Comparison of ENCODE assay signal across 14 cellular contexts in genomic region chr9:131836607-131837315, GRCh38.
A peak's percentile ranks its signal among the peaks of the same experiment; 100 is the strongest.
DNase-seq lines count a peak whose midpoint lies in the region; ATAC-seq, FAIRE-seq and TF ChIP-seq lines count a peak whose summit lies in the region.
"Had no signal": no experiment of that assay in that cellular context is flagged by ENCODE, and none has a peak within 500 bp of the region (broad histone marks: within the 10 kb centered on the region; RNA-seq: fewer than 3 reads in every experiment).

No MANE protein-coding gene starts in this region.

- peaks cover 43% of the 10 kb centered on the region for H3K4me1 Mint-ChIP-seq in activated CD4-positive, alpha-beta memory T cell treated with anti-CD3 and anti-CD28 coated beads, Interleukin-2, amount 10 ng/mL, durations not matched to agents 7 days and 5 days
- H3K4me1 Mint-ChIP-seq in activated CD4-positive, alpha-beta memory T cell treated with anti-CD3 and anti-CD28 coated beads for 36 hours (ENCODE audit: low read depth) = peaks cover 28% of the 10 kb centered on the region
- H3K4me1 Mint-ChIP-seq in T-helper 17 cell = peaks cover 24% of the 10 kb centered on the region

- 15% methylated on average over 15 of the region's 17 CpGs for WGBS in K562 (ENCODE audit: insufficient coverage, low coverage, missing lambda C conversion rate)

- in situ Hi-C loops in K562 (cut with MboI) (no loop called here), HAP-1 (cut with MboI; ENCODE audit: low sequenced_read_pairs) (no loop called here)

- TF ChIP-seq POLR2A in K562 (conservative IDR thresholded peaks at IDR 0.05) = no peak

- H3K36me3 ChIP-seq in K562 (ENCODE audit: control insufficient read depth, insufficient read depth, low read length) (no peaks in the 10 kb centered on the region), osteoblast (ENCODE audit: insufficient read depth, low read length) (no peaks in the 10 kb centered on the region), HAP-1 (replicated peaks) (no peaks in the 10 kb centered on the region)
- H3K36me3 ChIP-seq: BE2C had no signal

- intact Hi-C loops in activated CD4-positive, alpha-beta memory T cell treated with anti-CD3 and anti-CD28 coated beads for 36 hours (cut with micrococcal nuclease) = no loop called here
- intact Hi-C loops in K562 (cut with micrococcal nuclease) = no loop called here

- H3K27me3 ChIP-seq in K562 (ENCODE audit: control insufficient read depth in 2 of 2, insufficient read depth in 2 of 2, low read length in 2 of 2) (peaks cover 37 to 69% of the 10 kb centered on the region in 2 experiments; a peak in 4 of 5 replicates), osteoblast (ENCODE audit: insufficient read depth, low read length) (peaks cover 22% of the 10 kb centered on the region), HAP-1 (ENCODE audit: low read depth) (no peaks in the 10 kb centered on the region)
- H3K27me3 ChIP-seq: BE2C had no signal

- H3K9me1 ChIP-seq in K562 (ENCODE audit: control insufficient read depth, insufficient read depth, low read length) = no peaks in the 10 kb centered on the region

- FAIRE-seq in K562 (lab: Jason Lieb, UNC) = no peak
- FAIRE-seq: A549 had no signal

- DNase-seq in activated CD4-positive, alpha-beta memory T cell treated with anti-CD3 and anti-CD28 coated beads, Interleukin-2, amount 10 ng/mL, durations not matched to agents 7 days and 5 days = no peak
- no peak for DNase-seq in activated CD4-positive, alpha-beta memory T cell treated with anti-CD3 and anti-CD28 coated beads for 36 hours
- DNase-seq in T-helper 17 cell = no peak
- no peak for DNase-seq in K562 (ENCODE audit: extremely low read depth in 1 of 4, low spot score in 3 of 4)
- DNase-seq in osteoblast (ENCODE audit: insufficient read length, low spot score, missing footprints) = peak; percentile 14
- DNase-seq in HAP-1 (ENCODE audit: low spot score in 2 of 2) = no peak
- DNase-seq: CD8-positive, alpha-beta memory T cell; DND-41; GF-D8 had no signal

- H3K4me2 ChIP-seq in K562 (ENCODE audit: insufficient read depth, low read length) = no peak overlapping the region
- H3K4me2 ChIP-seq in osteoblast (ENCODE audit: insufficient read depth, low read length) = no peak overlapping the region
- H3K4me2 ChIP-seq: A549 had no signal

- POLR2A ChIA-PET in activated CD4-positive, alpha-beta memory T cell treated with anti-CD3 and anti-CD28 coated beads, Interleukin-2, amount 10 ng/mL, durations not matched to agents 7 days and 5 days (lab: Charles Lee) = no interaction called here
- POLR2A ChIA-PET in activated CD4-positive, alpha-beta memory T cell treated with anti-CD3 and anti-CD28 coated beads for 36 hours (lab: Charles Lee) = no interaction called here
- POLR2A ChIA-PET in K562 (lab: Yijun Ruan, JAX) = interaction anchor here (1.0 kb wide), 1 partner anchor 32 kb away, joined by 3 read pairs; no protein-coding TSS in a partner anchor

- TF ChIP-seq RAD21 in K562 (CRISPR knock-in tag; conservative IDR thresholded peaks at IDR 0.05 in 1 of 2, IDR thresholded peaks at IDR 0.05 in 1 of 2) = no peak

- H3K4me3 ChIP-seq in K562 (no peak overlapping the region), osteoblast (ENCODE audit: insufficient read depth, low read length) (no peak overlapping the region), HAP-1 (no peak overlapping the region)
- H3K4me3 ChIP-seq: A549 had no signal

- peaks cover 2% of the 10 kb centered on the region for H3K27me3 Mint-ChIP-seq in activated CD4-positive, alpha-beta memory T cell treated with anti-CD3 and anti-CD28 coated beads, Interleukin-2, amount 10 ng/mL, durations not matched to agents 7 days and 5 days
- H3K27me3 Mint-ChIP-seq in activated CD4-positive, alpha-beta memory T cell treated with anti-CD3 and anti-CD28 coated beads for 36 hours = peaks cover 25% of the 10 kb centered on the region
- H3K27me3 Mint-ChIP-seq in T-helper 17 cell = peaks cover 26% of the 10 kb centered on the region

- H3K9ac ChIP-seq in K562 (ENCODE audit: insufficient read depth in 1 of 2, low read depth in 2 of 2, low read length in 2 of 2) = peak overlapping the region in 1 of 2 experiments; percentile 35; a peak in 1 of 4 replicates

- H3K9me3 Mint-ChIP-seq in activated CD4-positive, alpha-beta memory T cell treated with anti-CD3 and anti-CD28 coated beads, Interleukin-2, amount 10 ng/mL, durations not matched to agents 7 days and 5 days = peaks cover 13% of the 10 kb centered on the region
- H3K9me3 Mint-ChIP-seq in activated CD4-positive, alpha-beta memory T cell treated with anti-CD3 and anti-CD28 coated beads for 36 hours = peaks cover 15% of the 10 kb centered on the region

- ATAC-seq in T-helper 17 cell = no peak
- ATAC-seq in K562 = no peak
- ATAC-seq in HG02678 (IDR thresholded peaks at IDR 0.05; ENCODE audit: unreplicated experiment) = no peak

- no peaks in the 10 kb centered on the region for H4K20me1 ChIP-seq in K562 (replicated peaks; ENCODE audit: control insufficient read depth, insufficient read depth, low read length)
- H4K20me1 ChIP-seq in osteoblast (ENCODE audit: insufficient read depth, low read length) = peaks cover 7% of the 10 kb centered on the region

- BruUV-seq in K562 (replicated peaks; lab: Mats Ljungman, UMichigan) = no TSS peak

- no peaks in the 10 kb centered on the region for H3K9me3 ChIP-seq in T-helper 17 cell (ENCODE audit: control insufficient read depth, low read length, poor library complexity, severe bottlenecking)
- peaks cover 7% of the 10 kb centered on the region; the same call in 1 of the 2 replicates for H3K9me3 ChIP-seq in K562 (replicated peaks; ENCODE audit: control insufficient read depth, insufficient read depth, low read depth, low read length)
- peaks cover 9% of the 10 kb centered on the region for H3K9me3 ChIP-seq in osteoblast (ENCODE audit: low read depth, low read length)
- H3K9me3 ChIP-seq in HAP-1 = no peaks in the 10 kb centered on the region
- H3K9me3 ChIP-seq: BE2C, Caco-2 had no signal

- H3K27ac ChIP-seq in K562 (ENCODE audit: extremely low read depth, low read depth, low read length) = no peak overlapping the region
- H3K27ac ChIP-seq in osteoblast (ENCODE audit: low read depth, low read length) = no peak overlapping the region
- H3K27ac ChIP-seq: A549 had no signal

- TF ChIP-seq CTCF in K562 (IDR thresholded peaks at IDR 0.05 in 2 of 3, conservative IDR thresholded peaks at IDR 0.05 in 1 of 3; ENCODE audit: insufficient read depth in 2 of 3, low read depth in 1 of 3, low read length in 3 of 3) (no peak), osteoblast (IDR thresholded peaks at IDR 0.05; ENCODE audit: extremely low read depth, low read depth, low read length) (no peak)

- peaks cover 10 to 17% of the 10 kb centered on the region in 2 experiments for H3K4me1 ChIP-seq in K562 (replicated peaks in 1 of 2; ENCODE audit: control insufficient read depth in 2 of 2, insufficient read depth in 2 of 2, low read length in 2 of 2)
- H3K4me1 ChIP-seq in osteoblast (ENCODE audit: insufficient read depth, low read length) = peaks cover 19% of the 10 kb centered on the region
- H3K4me1 ChIP-seq in HAP-1 = no peaks in the 10 kb centered on the region
- H3K4me1 ChIP-seq: A549, BE2C, Caco-2 had no signal

- peaks cover 11% of the 10 kb centered on the region for H3K36me3 Mint-ChIP-seq in activated CD4-positive, alpha-beta memory T cell treated with anti-CD3 and anti-CD28 coated beads, Interleukin-2, amount 10 ng/mL, durations not matched to agents 7 days and 5 days (ENCODE audit: low read depth)
- peaks cover 4% of the 10 kb centered on the region for H3K36me3 Mint-ChIP-seq in activated CD4-positive, alpha-beta memory T cell treated with anti-CD3 and anti-CD28 coated beads for 36 hours
- peaks cover 4% of the 10 kb centered on the region for H3K36me3 Mint-ChIP-seq in T-helper 17 cell (ENCODE audit: low read depth)
- H3K36me3 Mint-ChIP-seq: CD8-positive, alpha-beta memory T cell; IgD-negative memory B cell had no signal

- CTCF ChIA-PET in activated CD4-positive, alpha-beta memory T cell treated with anti-CD3 and anti-CD28 coated beads, Interleukin-2, amount 10 ng/mL, durations not matched to agents 7 days and 5 days (lab: Charles Lee) = no interaction called here
- CTCF ChIA-PET in activated CD4-positive, alpha-beta memory T cell treated with anti-CD3 and anti-CD28 coated beads for 36 hours (lab: Charles Lee) = interaction anchor here (1.6 kb wide), 1 partner anchor 333 kb away, joined by 4 read pairs; no protein-coding TSS in a partner anchor
- CTCF ChIA-PET in K562 (lab: Yijun Ruan, JAX; ENCODE audit: low intra/inter-chr PET ratio) = no interaction called here

- TF ChIP-seq EP300 in K562 (IDR thresholded peaks at IDR 0.05; ENCODE audit: low read length) = no peak

- no peaks in the 10 kb centered on the region for H3K79me2 ChIP-seq in K562 (ENCODE audit: control insufficient read depth, insufficient read depth, low read length)
- no peaks in the 10 kb centered on the region for H3K79me2 ChIP-seq in osteoblast (ENCODE audit: insufficient read depth, low read length)

- no peak overlapping the region for H2AFZ ChIP-seq in K562 (ENCODE audit: low read depth, low read length)
- H2AFZ ChIP-seq in osteoblast (ENCODE audit: low read length) = no peak overlapping the region

- no peak overlapping the region for H3K4me3 Mint-ChIP-seq in activated CD4-positive, alpha-beta memory T cell treated with anti-CD3 and anti-CD28 coated beads, Interleukin-2, amount 10 ng/mL, durations not matched to agents 7 days and 5 days
- H3K4me3 Mint-ChIP-seq in activated CD4-positive, alpha-beta memory T cell treated with anti-CD3 and anti-CD28 coated beads for 36 hours = no peak overlapping the region
- no peak overlapping the region for H3K4me3 Mint-ChIP-seq in T-helper 17 cell
- H3K4me3 Mint-ChIP-seq: CD8-positive, alpha-beta memory T cell had no signal

- H3K27ac Mint-ChIP-seq in activated CD4-positive, alpha-beta memory T cell treated with anti-CD3 and anti-CD28 coated beads, Interleukin-2, amount 10 ng/mL, durations not matched to agents 7 days and 5 days = peak overlapping the region; percentile 29
- no peak overlapping the region for H3K27ac Mint-ChIP-seq in activated CD4-positive, alpha-beta memory T cell treated with anti-CD3 and anti-CD28 coated beads for 36 hours
- H3K27ac Mint-ChIP-seq in T-helper 17 cell = peak overlapping the region; percentile 60
- H3K27ac Mint-ChIP-seq: IgD-negative memory B cell had no signal

TF ChIP-seq in K562, 482 proteins besides CTCF, POLR2A, EP300 and RAD21 (continues in another document):
- TF ChIP-seq ZNF12 (CRISPR knock-in tag; IDR thresholded peaks at IDR 0.05) = no peak
- no peak for TF ChIP-seq PTRF (tag; IDR thresholded peaks at IDR 0.05)
- TF ChIP-seq NFE2L1 (tag; IDR thresholded peaks at IDR 0.05; ENCODE audit: borderline replicate concordance, low read depth) = no peak
- TF ChIP-seq ZEB2 (IDR thresholded peaks at IDR 0.05) = no peak
- no peak for TF ChIP-seq CXXC5 (CRISPR knock-in tag; IDR thresholded peaks at IDR 0.05)
- peak; percentile 44 for TF ChIP-seq ZFP36 (IDR thresholded peaks at IDR 0.05; ENCODE audit: low read depth, low read length, partially characterized antibody)
- no peak for TF ChIP-seq SP1 (CRISPR knock-in tag; IDR thresholded peaks at IDR 0.05)
- TF ChIP-seq ZNF121 (CRISPR knock-in tag; conservative IDR thresholded peaks at IDR 0.05) = peak; percentile 57; the same call in 1 of the 2 replicates
